Comparison of ENCODE assay signal across 17 cellular contexts in the genomic region with DNA sequence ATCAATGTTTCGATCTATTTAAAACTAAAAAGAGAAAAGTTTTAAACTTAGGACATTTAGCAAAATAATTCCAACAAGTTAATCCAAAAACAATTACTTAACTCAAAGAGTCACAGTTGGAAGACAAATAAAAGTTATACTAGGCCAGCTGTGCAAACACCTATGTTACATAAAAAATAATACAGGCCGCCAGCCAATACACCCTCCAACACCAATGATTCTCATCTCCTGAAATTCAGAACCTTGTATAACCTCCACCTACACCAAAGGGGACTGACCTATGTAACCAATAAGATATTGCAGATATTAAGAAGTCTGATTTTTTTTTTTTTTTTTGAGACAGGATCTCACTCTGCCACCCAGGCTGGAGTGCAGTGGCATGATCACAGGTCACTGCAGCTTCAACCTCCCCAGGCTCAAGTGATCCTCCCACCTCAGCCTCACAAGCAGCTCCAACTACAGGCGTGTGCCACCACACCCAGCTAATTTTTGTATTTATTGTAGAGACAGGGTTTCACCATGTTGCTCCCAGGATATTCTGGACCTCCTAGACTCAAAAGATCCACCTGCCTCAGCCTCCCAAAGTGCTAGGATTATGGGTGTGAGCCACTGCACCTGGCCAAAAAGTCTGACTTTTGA. TPM values are rescaled to one million over a fixed set of nuclear protein-coding genes. Genes with fewer than 3 reads are reported as not detected.
A peak's percentile ranks its signal among the peaks of the same experiment; 100 is the strongest.
DNase-seq lines count a peak whose midpoint lies in the region; ATAC-seq, FAIRE-seq and TF ChIP-seq lines count a peak whose summit lies in the region.
"Had no signal": no experiment of that assay in that cellular context is flagged by ENCODE, and none has a peak within 500 bp of the region (broad histone marks: within the 10 kb centered on the region; RNA-seq: fewer than 3 reads in every experiment).

No MANE protein-coding gene starts in this region.

- H3K4me3 ChIP-seq in LNCaP clone FGC (ENCODE audit: low read depth, low read length) (no peak overlapping the region), body of pancreas (no peak overlapping the region), pancreas (no peak overlapping the region)

- intact Hi-C loops in body of pancreas (cut with DNase I), result no loop called here
- intact Hi-C loops in pancreas (cut with DNase I), result no loop called here

- DNase-seq in DMS53 (lab: John Stamatoyannopoulos, UW) (peak; percentile 78), LNCaP clone FGC (ENCODE audit: low read depth) (peak; percentile 97), body of pancreas (peak; percentile 39 to 70 (median 68)), pancreas (peak in 3 of 6 donors; percentile 20 to 57 (median 41)), NCI-H524 treated with DMSO at 0.1 percent for 48 hours (lab: John Stamatoyannopoulos, UW) (no peak), GM20000 (ENCODE audit: low spot score) (no peak)
- DNase-seq: Calu3; CD4-positive, alpha-beta T cell; DMS79; HCEC 1CT; KBM-7; NCI-H1694; NCI-H2107; NCI-H2227 treated with DMSO at 0.1 percent for 48 hours; PC-3 had no signal

- H3K27me3 ChIP-seq in body of pancreas (no peaks in the 10 kb centered on the region), pancreas (no peaks in the 10 kb centered on the region)

- TF ChIP-seq POLR2A in body of pancreas (IDR thresholded peaks at IDR 0.05), result no peak

- TF ChIP-seq CTCF in LNCaP clone FGC (IDR thresholded peaks at IDR 0.05; ENCODE audit: control insufficient read depth, extremely low read depth, insufficient read depth) (no peak), body of pancreas (IDR thresholded peaks at IDR 0.05) (no peak), pancreas (IDR thresholded peaks at IDR 0.05) (no peak), GM20000 (IDR thresholded peaks at IDR 0.05; ENCODE audit: extremely low read depth, missing control alignments) (no peak)

- no peak for FAIRE-seq in pancreas (lab: Jason Lieb, UNC)
- FAIRE-seq: G401.6 had no signal

- 58 to 59% methylated on average over 3 of the region's 3 CpGs for WGBS in body of pancreas, 2 donors
- WGBS in pancreas, 2 donors, result 54 to 59% methylated on average over 3 of the region's 3 CpGs

- H3K9me3 ChIP-seq in body of pancreas, result no peaks in the 10 kb centered on the region
- no peaks in the 10 kb centered on the region for H3K9me3 ChIP-seq in pancreas

- H3K36me3 ChIP-seq in body of pancreas (replicated peaks in 1 of 2; ENCODE audit: insufficient read depth in 1 of 2, low read depth in 2 of 2) (peaks cover 0 to 2% of the 10 kb centered on the region in 2 donors), pancreas (peaks cover 0 to 19% (median 3%) of the 10 kb centered on the region in 3 donors)

- H3K27ac ChIP-seq in body of pancreas (peak overlapping the region; percentile 28 to 73 (median 58)), pancreas (peak overlapping the region in 3 of 4 donors; percentile 44 to 70 (median 54))

- ATAC-seq in body of pancreas, result peak; percentile 93
- ATAC-seq in pancreas, result peak; percentile 88 to 93 (median 90)
- no peak for ATAC-seq in HG03139 (IDR thresholded peaks at IDR 0.05; ENCODE audit: unreplicated experiment)
- ATAC-seq: PC-3 had no signal

- H3K4me1 ChIP-seq in body of pancreas (peaks cover 23% of the 10 kb centered on the region), pancreas (peaks cover 0 to 16% (median 9%) of the 10 kb centered on the region in 3 donors)

RNA-seq across cellular contexts. Expression of gene KDM5A, which starts 49.4 kb away (rescaled TPM):
- total RNA-seq in body of pancreas, result 10 to 100 TPM; 24.4 to 67.6 TPM
- 10 to 100 TPM; 19.9 to 43.8 (median 25.7) TPM for total RNA-seq in pancreas
- 1 to 10 TPM; 4.1 to 7.0 TPM for polyA plus RNA-seq in pancreas

Comparison
In these comparisons a context has a peak if more than half of its experiments do, and no peak if none do; other contexts are left out.
1. DNase-seq: peak in DMS53 (single experiment), LNCaP clone FGC (single experiment) and body of pancreas (4 of 4); none in NCI-H524 treated with DMSO at 0.1 percent for 48 hours (single experiment) and GM20000 (single experiment).